In the genomic region with DNA sequence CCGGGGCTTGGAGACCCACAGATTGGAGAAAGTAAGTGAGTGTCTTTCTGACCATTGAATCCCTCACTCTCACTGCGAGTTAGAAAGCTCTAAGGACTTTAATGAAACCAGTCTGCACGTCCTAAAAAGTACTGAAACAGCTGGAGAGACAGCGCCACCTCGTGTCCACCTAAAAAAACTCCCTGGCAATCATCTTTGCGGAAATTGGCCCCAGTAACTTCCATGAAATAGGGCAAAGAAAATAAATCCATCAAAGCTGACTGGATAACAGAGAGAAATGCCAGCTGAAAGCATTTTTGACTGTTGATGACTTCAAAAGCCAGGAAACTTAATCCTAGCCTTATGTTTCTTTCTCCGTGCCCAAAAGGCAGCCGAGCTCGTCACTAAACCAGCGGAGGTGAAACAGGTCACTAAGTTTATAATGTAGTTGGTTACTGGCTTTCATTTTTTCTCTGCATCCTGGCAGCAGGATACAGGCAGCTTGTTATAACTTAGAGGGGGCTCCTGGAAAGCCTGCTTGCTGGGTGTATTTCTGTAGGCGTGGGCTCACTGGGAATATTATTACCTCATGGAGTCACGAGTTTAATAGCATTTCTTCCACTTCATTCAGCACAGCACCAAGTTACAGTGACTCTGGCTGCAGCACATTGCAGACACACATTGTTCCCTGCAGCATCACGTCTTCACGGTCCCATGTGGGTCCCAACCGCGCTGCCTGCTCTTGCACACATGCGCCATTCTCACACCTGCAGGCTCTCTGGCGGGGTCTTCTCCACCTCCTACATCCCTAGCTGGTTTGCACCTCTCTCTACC, we compare ENCODE assay signal across 9 cellular contexts.
DNase-seq lines count a peak whose midpoint lies in the region; FAIRE-seq and TF ChIP-seq lines count a peak whose summit lies in the region.
"Had no signal": no experiment of that assay in that cellular context is flagged by ENCODE, and none has a peak within 500 bp of the region (broad histone marks: within the 10 kb centered on the region; RNA-seq: fewer than 3 reads in every experiment).

No MANE protein-coding gene starts in this region.

- DNase-seq in DMS153 (lab: John Stamatoyannopoulos, UW) = peak; percentile 71
- DNase-seq in HT1080 (ENCODE audit: low read depth) = peak; percentile 57
- DNase-seq in NOMO-1 treated with DMSO at 0.1 percent for 48 hours (lab: John Stamatoyannopoulos, UW; ENCODE audit: unreplicated experiment) = peak; percentile 73
- DNase-seq in activated T-cell treated with anti-CD3 and anti-CD28 coated beads for 24 hours (ENCODE audit: low read depth) = peak; percentile 33
- DNase-seq in fibroblast of gingiva (ENCODE audit: low read depth) = peak; percentile 77
- peak; percentile 77 for DNase-seq in nephron progenitor cell
- DNase-seq in urothelium cell line (ENCODE audit: low spot score) = no peak

- H3K27ac ChIP-seq in subcutaneous abdominal adipose tissue (ENCODE audit: low read depth, low read length) = peak overlapping the region; percentile 16

- H3K27me3 Mint-ChIP-seq in nephron progenitor cell (ENCODE audit: low read depth, poor library complexity) = peaks cover 34% of the 10 kb centered on the region

- no peaks in the 10 kb centered on the region for H3K36me3 Mint-ChIP-seq in nephron progenitor cell (ENCODE audit: low read depth)
- H3K36me3 Mint-ChIP-seq: activated naive CD8-positive, alpha-beta T cell had no signal

- peak; percentile 82 for TF ChIP-seq CTCF in nephron progenitor cell (IDR thresholded peaks at IDR 0.05)

- H3K9me3 Mint-ChIP-seq in nephron progenitor cell = no peaks in the 10 kb centered on the region

- H3K4me1 ChIP-seq in subcutaneous abdominal adipose tissue (ENCODE audit: control insufficient read depth in 5 of 5, insufficient read depth in 5 of 5, low read length in 5 of 5) = peaks cover 1 to 11% (median 7%) of the 10 kb centered on the region in 5 donors

- peaks cover 0 to 2% (median 0%) of the 10 kb centered on the region in 5 donors for H3K27me3 ChIP-seq in subcutaneous abdominal adipose tissue (ENCODE audit: control insufficient read depth in 5 of 5, insufficient read depth in 4 of 5, low read length in 5 of 5)

- H3K27ac Mint-ChIP-seq in nephron progenitor cell = peak overlapping the region; percentile 50
- H3K27ac Mint-ChIP-seq: activated naive CD8-positive, alpha-beta T cell had no signal

- H3K36me3 ChIP-seq in subcutaneous abdominal adipose tissue (ENCODE audit: control insufficient read depth in 5 of 5, insufficient read depth in 5 of 5, low read length in 5 of 5) = no peaks in the 10 kb centered on the region

- H3K4me3 Mint-ChIP-seq in nephron progenitor cell = peak overlapping the region; percentile 46
- H3K4me3 Mint-ChIP-seq: activated naive CD8-positive, alpha-beta T cell had no signal

- H3K9me3 ChIP-seq in subcutaneous abdominal adipose tissue (ENCODE audit: control insufficient read depth in 5 of 5, low read length in 5 of 5) = no peaks in the 10 kb centered on the region

- peak overlapping the region; percentile 25 to 63 (median 43) for H3K4me3 ChIP-seq in subcutaneous abdominal adipose tissue (ENCODE audit: low read depth in 1 of 5, low read length in 5 of 5)

- peaks cover 40% of the 10 kb centered on the region for H3K4me1 Mint-ChIP-seq in nephron progenitor cell

- peak overlapping the region in 2 of 5 donors; percentile 19 to 55 for H3K9ac ChIP-seq in subcutaneous abdominal adipose tissue (ENCODE audit: low read length in 5 of 5)

- FAIRE-seq in urothelium cell line (lab: Jason Lieb, UNC) = no peak
